Comparison of ENCODE assay signal across 2 cellular contexts in the genomic region with DNA sequence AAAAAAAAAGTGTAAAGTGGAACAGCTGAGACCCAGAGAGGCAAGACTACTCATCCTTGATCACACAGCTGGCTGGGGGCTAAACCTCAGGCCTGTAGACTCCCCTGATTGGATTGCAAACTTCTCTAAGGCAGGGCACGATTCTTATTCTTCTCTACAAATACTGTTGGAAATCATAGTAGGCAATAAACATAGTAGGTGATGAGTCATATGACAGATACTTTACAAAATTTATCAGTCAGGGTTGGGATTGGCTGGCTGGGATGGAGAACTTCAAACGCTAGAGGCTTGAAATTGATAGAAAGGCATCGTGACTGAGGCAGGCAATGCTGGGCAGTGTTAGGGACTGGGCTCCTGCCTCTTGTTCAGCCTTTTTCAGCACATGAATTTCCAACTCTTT.
A peak's percentile ranks its signal among the peaks of the same experiment; 100 is the strongest.
TF ChIP-seq lines count a peak whose summit lies in the region.

No MANE protein-coding gene starts in this region.

TF ChIP-seq in HepG2, 621 proteins besides CTCF, POLR2A, EP300 and RAD21:
- TF ChIP-seq CREB1 (IDR thresholded peaks at IDR 0.05) (peak; percentile 62; the same call in 1 of the 2 replicates), CREB1 (CRISPR knock-in tag; IDR thresholded peaks at IDR 0.05) (no peak), THYN1 (CRISPR knock-in tag; IDR thresholded peaks at IDR 0.05; ENCODE audit: borderline replicate concordance, low read depth) (no peak), PCBP2 (optimal IDR thresholded peaks at IDR 0.05; ENCODE audit: low read depth, low read length, poor library complexity, severe bottlenecking) (no peak)
- TF ChIP-seq, protein P1, sequence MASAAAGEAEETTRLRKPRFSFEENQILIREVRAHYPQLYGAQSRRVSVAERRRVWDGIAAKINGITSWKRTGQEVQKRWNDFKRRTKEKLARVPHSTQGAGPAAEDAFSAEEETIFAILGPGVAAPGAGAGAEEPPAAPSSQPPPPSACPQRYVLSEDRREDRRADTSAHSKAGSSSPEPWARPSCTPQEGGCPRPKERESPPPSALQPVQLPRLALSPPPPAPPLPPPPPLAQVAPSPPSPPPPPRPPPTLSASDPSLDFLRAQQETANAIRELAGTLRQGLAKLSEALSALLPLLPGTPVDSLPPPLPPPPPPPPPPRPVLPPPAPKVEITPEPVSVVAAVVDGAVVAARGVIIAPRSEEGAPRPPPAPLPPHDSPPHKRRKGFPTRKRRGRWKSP (CRISPR knock-in tag; IDR thresholded peaks at IDR 0.05) = no peak

TF ChIP-seq in HEK293T, 16 proteins besides CTCF, POLR2A, EP300 and RAD21:
- TF ChIP-seq LEF1 (IDR thresholded peaks at IDR 0.05; ENCODE audit: borderline replicate concordance) (no peak), ZNF384 (IDR thresholded peaks at IDR 0.05) (0 out of 2 replicates have a peak, but pooled peaks have one; percentile 6)
TF ChIP-seq in HEK293T: peak in this region for 1.
